ENCODE assay signal across 15 cellular contexts in the genomic region with DNA sequence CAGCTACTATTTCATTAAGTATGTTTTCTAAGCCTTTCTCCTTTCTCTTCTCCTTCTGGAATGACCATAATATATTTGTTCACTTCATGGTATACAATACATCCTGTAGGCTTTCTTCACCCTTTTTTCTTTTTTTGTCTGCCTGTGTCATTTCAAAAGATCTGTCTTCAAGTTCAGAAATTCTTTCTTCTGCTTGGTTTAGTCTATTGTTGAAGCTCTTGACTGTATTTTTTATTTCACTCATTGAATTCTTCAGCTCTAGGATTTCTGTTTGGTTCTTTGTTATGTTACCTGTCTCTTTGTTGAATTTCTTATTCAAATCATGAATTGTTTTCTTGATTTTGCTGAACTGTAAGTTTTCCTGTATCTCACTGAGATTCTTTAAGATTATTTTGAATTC.
DNase-seq lines count a peak whose midpoint lies in the region; ATAC-seq, FAIRE-seq and TF ChIP-seq lines count a peak whose summit lies in the region.
"Had no signal": no experiment of that assay in that cellular context is flagged by ENCODE, and none has a peak within 500 bp of the region (broad histone marks: within the 10 kb centered on the region; RNA-seq: fewer than 3 reads in every experiment).

No MANE protein-coding gene starts in this region.

- DNase-seq in activated T-cell treated with anti-CD3 and anti-CD28 coated beads, Interleukin-2, amount 50 U/mL, for 72 hours: no peak
- DNase-seq in activated T-cell treated with anti-CD3 and anti-CD28 coated beads, Interleukin-2, amount 50 U/mL, for 24 hours: no peak
- DNase-seq in GM19239 (ENCODE audit: insufficient read length, low spot score) (no peak), astrocyte (ENCODE audit: low read depth) (no peak), endothelial cell of umbilical vein (ENCODE audit: low read depth, low spot score) (no peak), GM12891 (ENCODE audit: insufficient read length, low spot score) (no peak)
- DNase-seq: ACHN; C1 segment of cervical spinal cord; CD4-positive, alpha-beta T cell; DMS79; HCEC 1CT; IMR-90 had no signal

- H4K20me1 ChIP-seq in astrocyte (ENCODE audit: insufficient read depth, low read length) (peaks cover 10% of the 10 kb centered on the region), endothelial cell of umbilical vein (replicated peaks; ENCODE audit: control insufficient read depth, extremely low read depth, insufficient read depth, low read length) (no peaks in the 10 kb centered on the region)

- no peaks in the 10 kb centered on the region for H3K9me1 ChIP-seq in endothelial cell of umbilical vein (replicated peaks; ENCODE audit: control insufficient read depth, extremely low read depth, insufficient read depth, low read length)

- no peaks in the 10 kb centered on the region for H3K27me3 Mint-ChIP-seq in activated T-cell treated with anti-CD3 and anti-CD28 coated beads, Interleukin-2, amount 50 U/mL, for 72 hours (ENCODE audit: low read depth)
- H3K27me3 Mint-ChIP-seq in activated T-cell treated with anti-CD3 and anti-CD28 coated beads, Interleukin-2, amount 50 U/mL, for 24 hours: no peaks in the 10 kb centered on the region
- H3K27me3 Mint-ChIP-seq in astrocyte (ENCODE audit: low read depth, unreplicated experiment): no peaks in the 10 kb centered on the region
- H3K27me3 Mint-ChIP-seq: CD4-positive, alpha-beta T cell had no signal

- peak overlapping the region; percentile 32 for H3K27ac Mint-ChIP-seq in activated T-cell treated with anti-CD3 and anti-CD28 coated beads, Interleukin-2, amount 50 U/mL, for 72 hours
- H3K27ac Mint-ChIP-seq in activated T-cell treated with anti-CD3 and anti-CD28 coated beads, Interleukin-2, amount 50 U/mL, for 24 hours: no peak overlapping the region
- H3K27ac Mint-ChIP-seq in astrocyte (ENCODE audit: unreplicated experiment): no peak overlapping the region
- H3K27ac Mint-ChIP-seq: CD4-positive, alpha-beta T cell had no signal

- H3K4me1 ChIP-seq in astrocyte (ENCODE audit: insufficient read depth, low read length) (no peaks in the 10 kb centered on the region), endothelial cell of umbilical vein (ENCODE audit: control insufficient read depth, extremely low read depth, insufficient read depth, low read length) (no peaks in the 10 kb centered on the region)

- no peak overlapping the region for H2AFZ ChIP-seq in astrocyte (ENCODE audit: low read depth, low read length)
- no peak overlapping the region for H2AFZ ChIP-seq in endothelial cell of umbilical vein (ENCODE audit: low read depth, low read length)

- no peaks in the 10 kb centered on the region for H3K4me1 Mint-ChIP-seq in activated T-cell treated with anti-CD3 and anti-CD28 coated beads, Interleukin-2, amount 50 U/mL, for 72 hours (ENCODE audit: low read depth)
- peaks cover 1% of the 10 kb centered on the region for H3K4me1 Mint-ChIP-seq in activated T-cell treated with anti-CD3 and anti-CD28 coated beads, Interleukin-2, amount 50 U/mL, for 24 hours (ENCODE audit: low read depth)
- no peaks in the 10 kb centered on the region for H3K4me1 Mint-ChIP-seq in astrocyte (ENCODE audit: low read depth, unreplicated experiment)

- intact Hi-C loops in endothelial cell of umbilical vein (cut with micrococcal nuclease): no loop called here

- H3K36me3 Mint-ChIP-seq in activated T-cell treated with anti-CD3 and anti-CD28 coated beads, Interleukin-2, amount 50 U/mL, for 72 hours (ENCODE audit: insufficient read depth in 2 of 2): peaks cover 17 to 32% of the 10 kb centered on the region in 2 donors
- peaks cover 70% of the 10 kb centered on the region for H3K36me3 Mint-ChIP-seq in activated T-cell treated with anti-CD3 and anti-CD28 coated beads, Interleukin-2, amount 50 U/mL, for 24 hours (ENCODE audit: low read depth)
- peaks cover 30% of the 10 kb centered on the region for H3K36me3 Mint-ChIP-seq in astrocyte (ENCODE audit: low read depth, unreplicated experiment)

- TF ChIP-seq POLR2A in endothelial cell of umbilical vein (IDR thresholded peaks at IDR 0.05; ENCODE audit: low read depth, low read length) (no peak), GM12891 (IDR thresholded peaks at IDR 0.05; ENCODE audit: low read depth, low read length) (no peak)

- ATAC-seq in activated T-cell treated with anti-CD3 and anti-CD28 coated beads, Interleukin-2, amount 50 U/mL, for 72 hours (replicated peaks in 1 of 2): no peak
- ATAC-seq in GM18520 (IDR thresholded peaks at IDR 0.05; ENCODE audit: unreplicated experiment): no peak
- ATAC-seq in GM18907 (IDR thresholded peaks at IDR 0.05; ENCODE audit: unreplicated experiment): no peak

- H3K9ac ChIP-seq in astrocyte (ENCODE audit: low read length): no peak overlapping the region
- no peak overlapping the region for H3K9ac ChIP-seq in endothelial cell of umbilical vein (replicated peaks; ENCODE audit: extremely low read depth, insufficient read depth, low read length)

- no peaks in the 10 kb centered on the region for H3K27me3 ChIP-seq in astrocyte (ENCODE audit: insufficient read depth, low read length)
- H3K27me3 ChIP-seq in endothelial cell of umbilical vein (ENCODE audit: control insufficient read depth in 2 of 2, insufficient read depth in 2 of 2, low read length in 2 of 2): no peaks in the 10 kb centered on the region

- H3K36me3 ChIP-seq in astrocyte (ENCODE audit: insufficient read depth, low read length): peaks cover 15% of the 10 kb centered on the region
- peaks cover 0 to 3% of the 10 kb centered on the region in 2 experiments for H3K36me3 ChIP-seq in endothelial cell of umbilical vein (ENCODE audit: control insufficient read depth in 2 of 2, extremely low read depth in 1 of 2, insufficient read depth in 2 of 2, low read length in 2 of 2)

- no peak overlapping the region for H3K4me3 ChIP-seq in astrocyte (ENCODE audit: insufficient read depth, low read depth, low read length)
- no peak overlapping the region for H3K4me3 ChIP-seq in endothelial cell of umbilical vein (replicated peaks in 1 of 3; ENCODE audit: insufficient read depth in 1 of 3, low read depth in 1 of 3, low read length in 3 of 3)

- TF ChIP-seq CTCF in astrocyte (IDR thresholded peaks at IDR 0.05; ENCODE audit: insufficient read depth, low read depth, low read length) (no peak), endothelial cell of umbilical vein (IDR thresholded peaks at IDR 0.05; ENCODE audit: extremely low read depth in 1 of 2, insufficient read depth in 1 of 2, low read depth in 1 of 2, low read length in 2 of 2) (no peak)

- POLR2A ChIA-PET in endothelial cell of umbilical vein (lab: Charles Lee): no interaction called here

- dilution Hi-C loops in endothelial cell of umbilical vein (cut with MboI; ENCODE audit: extremely low pct_ligation_motif_present, low sequenced_read_pairs): no loop called here

- H3K4me2 ChIP-seq in astrocyte (ENCODE audit: low read length) (no peak overlapping the region), endothelial cell of umbilical vein (ENCODE audit: insufficient read depth, low read length) (no peak overlapping the region)

- H3K27ac ChIP-seq in astrocyte (ENCODE audit: low read depth, low read length) (no peak overlapping the region), endothelial cell of umbilical vein (ENCODE audit: insufficient read depth, low read depth, low read length) (no peak overlapping the region)

- peaks cover 10 to 14% of the 10 kb centered on the region in 2 donors for H3K9me3 Mint-ChIP-seq in activated T-cell treated with anti-CD3 and anti-CD28 coated beads, Interleukin-2, amount 50 U/mL, for 72 hours
- peaks cover 13% of the 10 kb centered on the region for H3K9me3 Mint-ChIP-seq in activated T-cell treated with anti-CD3 and anti-CD28 coated beads, Interleukin-2, amount 50 U/mL, for 24 hours
- peaks cover 20% of the 10 kb centered on the region for H3K9me3 Mint-ChIP-seq in astrocyte (ENCODE audit: unreplicated experiment)

- FAIRE-seq in GM19239 (lab: Jason Lieb, UNC) (peak; percentile 66), astrocyte (lab: Jason Lieb, UNC) (peak; percentile 67), endothelial cell of umbilical vein (lab: Jason Lieb, UNC) (peak; percentile 15), GM12891 (lab: Jason Lieb, UNC) (no peak)
- FAIRE-seq: GM12892 had no signal

- CTCF ChIA-PET in endothelial cell of umbilical vein (lab: Charles Lee): interaction anchor here (1.5 kb wide), 1 partner anchor 9 kb away, joined by 3 read pairs; no protein-coding TSS in a partner anchor

- H3K79me2 ChIP-seq in astrocyte (ENCODE audit: insufficient read depth, low read length) (no peaks in the 10 kb centered on the region), endothelial cell of umbilical vein (ENCODE audit: control insufficient read depth, insufficient read depth, low read length) (no peaks in the 10 kb centered on the region)

- H3K9me3 ChIP-seq in astrocyte (ENCODE audit: insufficient read depth, low read depth, low read length): peaks cover 5% of the 10 kb centered on the region
- no peaks in the 10 kb centered on the region for H3K9me3 ChIP-seq in endothelial cell of umbilical vein (replicated peaks; ENCODE audit: control insufficient read depth, insufficient read depth, low read length)

- no peak overlapping the region for H3K4me3 Mint-ChIP-seq in activated T-cell treated with anti-CD3 and anti-CD28 coated beads, Interleukin-2, amount 50 U/mL, for 72 hours
- no peak overlapping the region for H3K4me3 Mint-ChIP-seq in activated T-cell treated with anti-CD3 and anti-CD28 coated beads, Interleukin-2, amount 50 U/mL, for 24 hours
- H3K4me3 Mint-ChIP-seq in astrocyte (ENCODE audit: unreplicated experiment): no peak overlapping the region
- H3K4me3 Mint-ChIP-seq: CD4-positive, alpha-beta T cell had no signal

- no TSS peak for BruUV-seq in endothelial cell of umbilical vein (replicated peaks; lab: Mats Ljungman, UMichigan)

TF ChIP-seq in endothelial cell of umbilical vein, 7 proteins besides CTCF, POLR2A, EP300 and RAD21 (continues in another document):
- TF ChIP-seq JUN (IDR thresholded peaks at IDR 0.05; ENCODE audit: borderline replicate concordance, insufficient read depth, insufficient read length, low read depth) (no peak), FOS (IDR thresholded peaks at IDR 0.05; ENCODE audit: borderline replicate concordance, insufficient read depth, low read length) (no peak), MYC (IDR thresholded peaks at IDR 0.05; ENCODE audit: low read depth, low read length) (no peak)
- TF ChIP-seq, protein P1, sequence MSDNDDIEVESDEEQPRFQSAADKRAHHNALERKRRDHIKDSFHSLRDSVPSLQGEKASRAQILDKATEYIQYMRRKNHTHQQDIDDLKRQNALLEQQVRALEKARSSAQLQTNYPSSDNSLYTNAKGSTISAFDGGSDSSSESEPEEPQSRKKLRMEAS (IDR thresholded peaks at IDR 0.05; ENCODE audit: insufficient read depth, insufficient read length): no peak

TF ChIP-seq in GM12891, 5 proteins besides CTCF, POLR2A, EP300 and RAD21:
- TF ChIP-seq POU2F2 (IDR thresholded peaks at IDR 0.05; ENCODE audit: low read depth, low read length) (no peak), TAF1 (IDR thresholded peaks at IDR 0.05; ENCODE audit: low read depth, low read length) (no peak), SPI1 (IDR thresholded peaks at IDR 0.05; ENCODE audit: low read depth, low read length) (no peak), PAX5 (IDR thresholded peaks at IDR 0.05; ENCODE audit: insufficient read depth, low read length, severe bottlenecking) (no peak)
